In the genomic region with DNA sequence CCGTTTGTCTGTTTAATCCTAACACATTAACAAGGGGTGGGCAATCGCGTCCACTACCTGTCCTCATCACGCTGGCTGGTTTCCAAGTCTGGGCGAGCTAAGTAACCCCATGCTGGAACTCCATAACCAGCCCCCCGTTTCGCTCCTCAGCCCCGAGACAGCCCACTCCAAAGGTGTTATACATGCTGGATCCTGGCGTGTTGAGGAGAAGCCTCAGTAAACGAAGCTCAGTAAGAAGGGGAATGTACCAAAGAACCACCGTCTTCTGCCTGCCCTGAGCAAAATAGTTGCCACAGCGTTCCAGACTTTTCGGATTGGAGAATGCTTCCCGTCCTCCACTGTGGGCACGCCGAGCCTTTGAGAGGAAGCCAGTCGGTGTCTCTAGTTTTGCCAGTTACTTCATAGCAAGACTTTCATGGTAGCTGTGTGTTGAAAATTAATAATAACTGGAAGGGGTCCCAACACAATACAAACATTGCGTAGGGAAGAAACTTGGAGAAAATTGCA, we compare ENCODE assay signal across 8 cellular contexts. TPM values are rescaled to one million over a fixed set of nuclear protein-coding genes. Genes with fewer than 3 reads are reported as not detected.
A peak's percentile ranks its signal among the peaks of the same experiment; 100 is the strongest.
DNase-seq lines count a peak whose midpoint lies in the region; ATAC-seq and TF ChIP-seq lines count a peak whose summit lies in the region.

No MANE protein-coding gene starts in this region.

- H3K36me3 ChIP-seq in GM23248 (ENCODE audit: low read depth) (no peaks in the 10 kb centered on the region), prostate gland (no peaks in the 10 kb centered on the region)

- CTCF ChIA-PET in T-cell (lab: Charles Lee): interaction anchor here (0.5 to 1.4 kb wide), 4 partner anchors 14 to 84 kb away, joined by 3 to 10 read pairs (median 4); partner anchors contain the start of gene C17orf78 (in 1 of the 2)

- H3K9ac ChIP-seq in GM23248: peak overlapping the region; percentile 80

- H3K4me1 ChIP-seq in GM23248 (ENCODE audit: insufficient read depth) (no peaks in the 10 kb centered on the region; the same call in 1 of the 2 replicates), prostate gland (replicated peaks) (no peaks in the 10 kb centered on the region)

- H3K9me3 ChIP-seq in GM23248 (ENCODE audit: low read depth) (no peaks in the 10 kb centered on the region), prostate gland (no peaks in the 10 kb centered on the region)

- intact Hi-C loops in prostate gland (cut with DNase I): loop anchor here (5.0 to 10.0 kb wide), 2 partner anchors 57 to 825 kb away; partner anchors contain the start of genes MYO19 and PIGW

- no peaks in the 10 kb centered on the region for H3K27me3 Mint-ChIP-seq in T-cell

- H2AFZ ChIP-seq in GM23248: peak overlapping the region; percentile 81

- ATAC-seq in T-cell (replicated peaks in 1 of 4): no peak

- H3K4me3 ChIP-seq in GM23248 (peak overlapping the region; percentile 82), fibroblast of the aortic adventitia (ENCODE audit: low read depth, low read length) (peak overlapping the region; percentile 65), prostate gland (peak overlapping the region; percentile 81 to 87)

- no peaks in the 10 kb centered on the region for H3K9me2 ChIP-seq in GM23248 (ENCODE audit: insufficient read depth)

- in situ Hi-C loops in GM23248 (cut with MboI): no loop called here

- no peaks in the 10 kb centered on the region for H4K20me1 ChIP-seq in GM23248 (ENCODE audit: insufficient read depth)

- H3F3A ChIP-seq in GM23248 (ENCODE audit: insufficient read depth): peaks cover 16% of the 10 kb centered on the region

- POLR2A ChIA-PET in T-cell (lab: Charles Lee): interaction anchor here in 1 of 2 donors (0.6 kb wide), 1 partner anchor 37 kb away, joined by 6 read pairs; no protein-coding TSS in a partner anchor

- WGBS in GM23248 (ENCODE audit: low coverage in 1 of 2, low lambda C conversion rate in 2 of 2, missing lambda C conversion rate in 2 of 2), 2 experiments: 18 to 20% methylated on average over 18 of the region's 18 CpGs
- 2% methylated on average over 18 of the region's 18 CpGs for WGBS in prostate gland

- peaks cover 18 to 22% (median 20%) of the 10 kb centered on the region in 3 donors for H3K4me1 Mint-ChIP-seq in T-cell

- H3K27ac Mint-ChIP-seq in T-cell: peak overlapping the region in 1 of 2 donors; percentile 57

- no peaks in the 10 kb centered on the region for H3K36me3 Mint-ChIP-seq in T-cell

- no peaks in the 10 kb centered on the region for H3K9me3 Mint-ChIP-seq in T-cell

- H3K4me3 Mint-ChIP-seq in T-cell: peak overlapping the region; percentile 64 to 81 (median 75)

- no peak for TF ChIP-seq CTCF in fibroblast of the aortic adventitia (IDR thresholded peaks at IDR 0.05; ENCODE audit: insufficient read depth, low read length)
- no peak for TF ChIP-seq CTCF in prostate gland (IDR thresholded peaks at IDR 0.05)

- no peak for TF ChIP-seq POLR2A in prostate gland (IDR thresholded peaks at IDR 0.05)

- DNase-seq in GM23248 (peak; percentile 41), T-cell (peak in 2 of 34 experiments; percentile 0 to 1), fibroblast of the aortic adventitia (ENCODE audit: low read depth) (no peak), prostate gland (ENCODE audit: low spot score) (no peak), cortex of kidney (lab: John Stamatoyannopoulos, UW) (no peak), inferior parietal cortex (ENCODE audit: extremely low spot score) (no peak), Ammon's horn (ENCODE audit: low spot score) (no peak)
- DNase-seq in activated CD4-positive, alpha-beta T cell treated with anti-CD3 and anti-CD28 coated beads for 48 hours: no peak

- peak overlapping the region; percentile 54 for H3K4me2 ChIP-seq in GM23248 (ENCODE audit: unreplicated experiment)

- H3K27me3 ChIP-seq in GM23248 (replicated peaks; ENCODE audit: insufficient read depth): no peaks in the 10 kb centered on the region
- no peaks in the 10 kb centered on the region for H3K27me3 ChIP-seq in prostate gland (replicated peaks; ENCODE audit: insufficient read depth)

- H3K27ac ChIP-seq in GM23248: peak overlapping the region; percentile 49
- peak overlapping the region; percentile 92 to 94 for H3K27ac ChIP-seq in prostate gland

- peaks cover 38% of the 10 kb centered on the region for H3K79me2 ChIP-seq in GM23248 (ENCODE audit: insufficient read depth)

RNA-seq across cellular contexts. Expression of gene C17orf78, which starts 16.1 kb away (rescaled TPM):
- total RNA-seq in GM23248 (2014; rRNA removed; shearing (Covaris generic)): not detected in 2 replicates
- polyA plus RNA-seq in GM23248 (2016; fragmentation: Nextera tagmentation; extraction: Ambion mirVana): not detected in 2 replicates
- total RNA-seq in T-cell: not detected
- not detected in 2 replicates for total RNA-seq in fibroblast of the aortic adventitia (ENCODE audit: low replicate concordance)
- total RNA-seq in prostate gland: not detected

RNA-seq across cellular contexts. Expression of gene ACACA, which starts 46.9 kb away (rescaled TPM):
- 21.9 and 38.3 TPM in 2 replicates for total RNA-seq in GM23248 (2014; rRNA removed; shearing (Covaris generic))
- polyA plus RNA-seq in GM23248 (2016; fragmentation: Nextera tagmentation; extraction: Ambion mirVana): 10.2 and 10.3 TPM in 2 replicates
- total RNA-seq in T-cell (10 to 100 TPM; 15.9 to 30.2 (median 18.0) TPM), fibroblast of the aortic adventitia (ENCODE audit: low replicate concordance) (67.4 and 72.7 TPM in 2 replicates), prostate gland (10 to 100 TPM; 54.2 to 71.3 TPM)

RNA-seq across cellular contexts. Expression of gene TADA2A, which starts 47.0 kb away (rescaled TPM):
- 16.9 and 18.3 TPM in 2 replicates for total RNA-seq in GM23248 (2014; rRNA removed; shearing (Covaris generic))
- polyA plus RNA-seq in GM23248 (2016; fragmentation: Nextera tagmentation; extraction: Ambion mirVana): 15.1 and 16.7 TPM in 2 replicates
- total RNA-seq in T-cell (10 to 100 TPM; 14.5 to 27.3 (median 21.9) TPM), fibroblast of the aortic adventitia (ENCODE audit: low replicate concordance) (16.3 and 21.3 TPM in 2 replicates), prostate gland (10 to 100 TPM; 13.0 to 29.7 TPM)
